ENCODE assay signal across 8 cellular contexts in genomic region chr12:48119078-48119833, GRCh38. TPM values are rescaled to one million over a fixed set of nuclear protein-coding genes. Genes with fewer than 3 reads are reported as not detected.
DNase-seq lines count a peak whose midpoint lies in the region; ATAC-seq and TF ChIP-seq lines count a peak whose summit lies in the region.

PFKM (plus strand) TSS chr12:48119364; CDS start chr12:48122775, 3,411 bp downstream.

- BruUV-seq in Calu3 (replicated peaks; lab: Mats Ljungman, UMichigan): no TSS peak

- peak; percentile 72 for DNase-seq in Calu3
- peak in 73 of 76 experiments; percentile 6 to 84 (median 62) for DNase-seq in HUDEP-2 (lab: John Stamatoyannopoulos, UW; ENCODE audit: unreplicated experiment in 76 of 76)
- peak; percentile 31 for DNase-seq in activated T-cell treated with anti-CD3 and anti-CD28 coated beads for 1 hour (ENCODE audit: low read depth)
- peak; percentile 94 for DNase-seq in epithelial cell of esophagus (ENCODE audit: low read depth)
- peak; percentile 76 to 87 (median 83) for DNase-seq in mucosa of descending colon
- DNase-seq in stimulated activated CD8-positive, alpha-beta memory T cell treated with anti-CD3 and anti-CD28 coated beads, Interleukin-4, amount 100 ng/mL, for 48 hours: peak; percentile 80

- H3K4me3 ChIP-seq in OCI-LY3 (ENCODE audit: low read length) (peak within 1 kb of the TSS; percentile 90), epithelial cell of esophagus (ENCODE audit: low read length) (peak within 1 kb of the TSS; percentile 86), mucosa of descending colon (peak within 1 kb of the TSS; percentile 24)

- no peaks in the 10 kb centered on the region for H4K20me1 ChIP-seq in OCI-LY3 (ENCODE audit: insufficient read depth, low read length)

- peaks cover 9% of the 10 kb centered on the region for H3K36me3 Mint-ChIP-seq in Calu3 (ENCODE audit: insufficient read depth, unreplicated experiment)

- intact Hi-C loops in Calu3 (cut with micrococcal nuclease; ENCODE audit: unreplicated experiment): no loop called here
- intact Hi-C loops in mucosa of descending colon (cut with DNase I, micrococcal nuclease): no loop called here

- peaks cover 28% of the 10 kb centered on the region for H3K79me2 ChIP-seq in OCI-LY3 (ENCODE audit: low read length)

- H2AFZ ChIP-seq in OCI-LY3 (ENCODE audit: low read depth, low read length): peak within 1 kb of the TSS; percentile 66; the same call in 1 of the 2 replicates

- H3K4me2 ChIP-seq in OCI-LY3 (ENCODE audit: low read length): peak within 1 kb of the TSS; percentile 83

- peaks cover 8% of the 10 kb centered on the region for H3K4me1 Mint-ChIP-seq in Calu3 (ENCODE audit: low read depth, unreplicated experiment)

- peaks cover 16% of the 10 kb centered on the region for H3K27me3 Mint-ChIP-seq in Calu3 (ENCODE audit: unreplicated experiment)

- no peaks in the 10 kb centered on the region for H3K9me3 Mint-ChIP-seq in Calu3 (ENCODE audit: low read depth, unreplicated experiment)

- CTCF ChIA-PET in Calu3 (lab: Charles Lee): interaction anchor here (1.3 kb wide), 1 partner anchor 13 kb away, joined by 6 read pairs; the partner anchor contains the start of gene SENP1

- TF ChIP-seq CTCF in Calu3 (IDR thresholded peaks at IDR 0.05; ENCODE audit: unreplicated experiment) (no peak), OCI-LY3 (IDR thresholded peaks at IDR 0.05; ENCODE audit: low read depth, low read length) (no peak), epithelial cell of esophagus (IDR thresholded peaks at IDR 0.05; ENCODE audit: insufficient read depth, low read depth, low read length, missing control alignments) (no peak), mucosa of descending colon (IDR thresholded peaks at IDR 0.05) (no peak)

- no peaks in the 10 kb centered on the region for H3K9me3 ChIP-seq in OCI-LY3 (ENCODE audit: insufficient read depth, low read length)
- no peaks in the 10 kb centered on the region for H3K9me3 ChIP-seq in mucosa of descending colon

- ATAC-seq in GM21423 (IDR thresholded peaks at IDR 0.05; ENCODE audit: unreplicated experiment): peak; percentile 99
- peak; percentile 100 for ATAC-seq in mucosa of descending colon

- peak within 1 kb of the TSS; percentile 75 for H3K9ac ChIP-seq in OCI-LY3 (ENCODE audit: low read length)

- H3K27ac ChIP-seq in OCI-LY3 (ENCODE audit: low read length): peak within 1 kb of the TSS; percentile 58

- H3K4me3 Mint-ChIP-seq in Calu3 (ENCODE audit: low read depth, unreplicated experiment): peak within 1 kb of the TSS; percentile 94

- H3K36me3 ChIP-seq in OCI-LY3 (replicated peaks; ENCODE audit: low read depth, low read length) (peaks cover 15% of the 10 kb centered on the region), mucosa of descending colon (ENCODE audit: low read depth) (no peaks in the 10 kb centered on the region)

- H3K27me3 ChIP-seq in OCI-LY3 (ENCODE audit: low read depth, low read length): no peaks in the 10 kb centered on the region

- H3K4me1 ChIP-seq in OCI-LY3 (ENCODE audit: low read length) (peaks cover 14% of the 10 kb centered on the region), mucosa of descending colon (ENCODE audit: low read depth) (peaks cover 16% of the 10 kb centered on the region)

- H3K27ac Mint-ChIP-seq in Calu3 (ENCODE audit: unreplicated experiment): peak within 1 kb of the TSS; percentile 89

RNA-seq across cellular contexts. Expression of gene PFKM, which starts in this region (rescaled TPM):
- 33.3 and 39.4 TPM in 2 replicates for total RNA-seq in Calu3 (2022)
- total RNA-seq in mucosa of descending colon: 10 to 100 TPM; 37.3 to 98.8 (median 40.9) TPM

Comparison
In these comparisons a context has a peak if more than half of its experiments do, and no peak if none do; other contexts are left out.
1. Peak in every context shown above with its lines: DNase-seq, ATAC-seq, H3K4me3 ChIP-seq and H3K27ac ChIP-seq.
2. DNase-seq: peak in every context shown above with its lines; median percentile 94 in epithelial cell of esophagus; 83 in mucosa of descending colon; 80 in stimulated activated CD8-positive, alpha-beta memory T cell treated with anti-CD3 and anti-CD28 coated beads, Interleukin-4, amount 100 ng/mL, for 48 hours; 72 in Calu3; 62 in HUDEP-2; 31 in activated T-cell treated with anti-CD3 and anti-CD28 coated beads for 1 hour.
3. H3K4me3 ChIP-seq: peak in every context shown above with its lines; median percentile 90 in OCI-LY3; 86 in epithelial cell of esophagus; 24 in mucosa of descending colon.